Comparison of ENCODE assay signal across 8 cellular contexts in the genomic region with DNA sequence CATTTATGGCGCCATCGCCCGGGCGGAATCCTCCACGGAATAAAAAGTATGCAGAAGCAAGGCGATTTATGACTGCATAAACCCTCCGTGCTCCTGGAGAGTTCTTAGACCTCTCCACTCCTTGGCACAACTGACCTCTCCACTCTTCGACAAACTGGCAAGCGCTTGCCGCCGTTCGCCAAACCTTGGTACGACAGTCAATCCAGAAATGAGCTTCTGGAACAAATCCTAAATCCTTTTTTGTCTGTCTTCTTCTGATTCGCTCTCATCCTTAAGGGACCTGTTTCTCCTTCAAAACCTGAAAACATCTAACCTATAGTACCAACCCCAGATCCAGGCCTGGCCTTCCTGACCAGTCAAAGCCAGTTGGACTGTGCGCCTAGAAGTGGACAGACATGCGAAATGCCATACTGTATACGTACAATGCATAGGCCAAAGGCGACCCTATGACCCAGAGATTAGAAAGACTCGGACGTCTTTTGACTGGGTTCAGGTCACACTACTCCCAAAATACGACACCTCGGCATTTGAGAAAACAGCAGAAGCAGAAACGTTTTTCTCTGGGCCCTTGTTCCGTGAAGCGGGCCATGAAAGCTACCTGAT. TPM values are rescaled to one million over a fixed set of nuclear protein-coding genes. Genes with fewer than 3 reads are reported as not detected.
DNase-seq lines count a peak whose midpoint lies in the region; ATAC-seq and TF ChIP-seq lines count a peak whose summit lies in the region.

No MANE protein-coding gene starts in this region.

- no peaks in the 10 kb centered on the region for H3K27me3 ChIP-seq in adipocyte (replicated peaks; ENCODE audit: control insufficient read depth, insufficient read depth, low read length)
- H3K27me3 ChIP-seq in liver (ENCODE audit: control insufficient read depth in 4 of 4, insufficient read depth in 4 of 4, low read length in 3 of 4) = no peaks in the 10 kb centered on the region
- H3K27me3 ChIP-seq in upper lobe of right lung = no peaks in the 10 kb centered on the region

- peaks cover 6% of the 10 kb centered on the region for H3K9me3 Mint-ChIP-seq in activated naive CD4-positive, alpha-beta T cell treated with anti-CD3 and anti-CD28 coated beads, Interleukin-2, amount 10 ng/mL, durations not matched to agents 7 days and 5 days

- WGBS in liver = 35% methylated on average over 25 of the region's 25 CpGs

- H3K27ac Mint-ChIP-seq in activated naive CD4-positive, alpha-beta T cell treated with anti-CD3 and anti-CD28 coated beads, Interleukin-2, amount 10 ng/mL, durations not matched to agents 7 days and 5 days = peak overlapping the region; percentile 91

- H3K36me3 Mint-ChIP-seq in activated naive CD4-positive, alpha-beta T cell treated with anti-CD3 and anti-CD28 coated beads, Interleukin-2, amount 10 ng/mL, durations not matched to agents 7 days and 5 days = peaks cover 12% of the 10 kb centered on the region

- DNase-seq in activated naive CD4-positive, alpha-beta T cell treated with anti-CD3 and anti-CD28 coated beads, Interleukin-2, amount 10 ng/mL, durations not matched to agents 7 days and 5 days = no peak
- no peak for DNase-seq in activated naive CD4-positive, alpha-beta T cell treated with anti-CD3 and anti-CD28 coated beads, Interleukin-2, amount 50 U/mL, for 16 hours
- DNase-seq in adipocyte (ENCODE audit: low read depth) = no peak
- no peak for DNase-seq in upper lobe of right lung
- no peak for DNase-seq in NOMO-1 treated with dmso at 0.1 percent for 144 hours (lab: John Stamatoyannopoulos, UW; ENCODE audit: unreplicated experiment)
- no peak for DNase-seq in activated CD4-positive, alpha-beta T cell treated with anti-CD3 and anti-CD28 coated beads, Interleukin-2, amount 50 U/mL, for 1 hour

- H3K4me1 ChIP-seq in adipocyte (ENCODE audit: control insufficient read depth, insufficient read depth, low read length) = peaks cover 12% of the 10 kb centered on the region
- peaks cover 3 to 20% (median 12%) of the 10 kb centered on the region in 4 donors for H3K4me1 ChIP-seq in liver (ENCODE audit: control insufficient read depth in 4 of 4, insufficient read depth in 4 of 4, low read length in 3 of 4)
- peaks cover 8% of the 10 kb centered on the region for H3K4me1 ChIP-seq in upper lobe of right lung

- H3K27ac ChIP-seq in liver (ENCODE audit: low read depth in 1 of 2, low read length in 2 of 2) = no peak overlapping the region
- H3K27ac ChIP-seq in upper lobe of right lung = peak overlapping the region; percentile 6

- no peak for ATAC-seq in upper lobe of right lung
- ATAC-seq in HG02763 (IDR thresholded peaks at IDR 0.05; ENCODE audit: unreplicated experiment) = no peak

- peak overlapping the region; percentile 83 for H3K4me3 Mint-ChIP-seq in activated naive CD4-positive, alpha-beta T cell treated with anti-CD3 and anti-CD28 coated beads, Interleukin-2, amount 10 ng/mL, durations not matched to agents 7 days and 5 days

- H3K4me3 ChIP-seq in adipocyte (ENCODE audit: low read length) (peak overlapping the region; percentile 96), liver (ENCODE audit: low read depth in 1 of 3, low read length in 3 of 3) (peak overlapping the region; percentile 57 to 95 (median 71)), upper lobe of right lung (peak overlapping the region; percentile 74)

- intact Hi-C loops in upper lobe of right lung (cut with DNase I) = no loop called here

- H3K9ac ChIP-seq in adipocyte (ENCODE audit: low read length) = peak overlapping the region; percentile 71
- no peak overlapping the region for H3K9ac ChIP-seq in liver (ENCODE audit: low read depth in 1 of 2, low read length in 2 of 2)

- CTCF ChIA-PET in activated naive CD4-positive, alpha-beta T cell treated with anti-CD3 and anti-CD28 coated beads, Interleukin-2, amount 10 ng/mL, durations not matched to agents 7 days and 5 days (lab: Charles Lee) = interaction anchor here (0.6 to 1.0 kb wide), 2 partner anchors 20 to 26 kb away, joined by 3 read pairs; no protein-coding TSS in a partner anchor

- peaks cover 53% of the 10 kb centered on the region for H3K4me1 Mint-ChIP-seq in activated naive CD4-positive, alpha-beta T cell treated with anti-CD3 and anti-CD28 coated beads, Interleukin-2, amount 10 ng/mL, durations not matched to agents 7 days and 5 days

- H3K9me3 ChIP-seq in adipocyte (ENCODE audit: control insufficient read depth, low read length) (no peaks in the 10 kb centered on the region), liver (ENCODE audit: control insufficient read depth in 4 of 4, low read length in 3 of 4) (no peaks in the 10 kb centered on the region), upper lobe of right lung (no peaks in the 10 kb centered on the region)

- TF ChIP-seq CTCF in liver (IDR thresholded peaks at IDR 0.05; ENCODE audit: low read depth, low read length, missing input control) (no peak), upper lobe of right lung (IDR thresholded peaks at IDR 0.05) (peak; percentile 4)

- H3K27me3 Mint-ChIP-seq in activated naive CD4-positive, alpha-beta T cell treated with anti-CD3 and anti-CD28 coated beads, Interleukin-2, amount 10 ng/mL, durations not matched to agents 7 days and 5 days = peaks cover 24% of the 10 kb centered on the region

- no peaks in the 10 kb centered on the region for H3K36me3 ChIP-seq in adipocyte (ENCODE audit: control insufficient read depth, insufficient read depth, low read length, severe bottlenecking)
- H3K36me3 ChIP-seq in liver (ENCODE audit: control insufficient read depth in 4 of 4, insufficient read depth in 3 of 4, low read depth in 1 of 4, low read length in 3 of 4) = no peaks in the 10 kb centered on the region
- H3K36me3 ChIP-seq in upper lobe of right lung = no peaks in the 10 kb centered on the region

- TF ChIP-seq RAD21 in liver (IDR thresholded peaks at IDR 0.05) = no peak

TF ChIP-seq in liver, 16 proteins besides CTCF, POLR2A, EP300 and RAD21:
- TF ChIP-seq RXRA (IDR thresholded peaks at IDR 0.05) = no peak
- no peak for TF ChIP-seq GABPA (IDR thresholded peaks at IDR 0.05 in 1 of 2, conservative IDR thresholded peaks at IDR 0.05 in 1 of 2)
- TF ChIP-seq EGR1 (IDR thresholded peaks at IDR 0.05; ENCODE audit: low read depth in 2 of 2) = no peak
- TF ChIP-seq FOXA1 (IDR thresholded peaks at IDR 0.05) = no peak
- TF ChIP-seq TAF1 (conservative IDR thresholded peaks at IDR 0.05) = no peak
- TF ChIP-seq NR2F2 (IDR thresholded peaks at IDR 0.05) = no peak
- TF ChIP-seq HNF4A (conservative IDR thresholded peaks at IDR 0.05) = no peak
- TF ChIP-seq, protein P1, sequence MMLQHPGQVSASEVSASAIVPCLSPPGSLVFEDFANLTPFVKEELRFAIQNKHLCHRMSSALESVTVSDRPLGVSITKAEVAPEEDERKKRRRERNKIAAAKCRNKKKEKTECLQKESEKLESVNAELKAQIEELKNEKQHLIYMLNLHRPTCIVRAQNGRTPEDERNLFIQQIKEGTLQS (IDR thresholded peaks at IDR 0.05) = no peak
- no peak for TF ChIP-seq JUND (IDR thresholded peaks at IDR 0.05)

RNA-seq across cellular contexts. Expression of gene TRIM27, which starts 59.4 kb away (rescaled TPM):
- total RNA-seq in liver = 10 to 100 TPM; 27.3 to 63.3 TPM
- 10 to 100 TPM; 19.6 to 37.7 TPM for polyA plus RNA-seq in liver
- 49.9 TPM for total RNA-seq in upper lobe of right lung
